Comparison of ENCODE assay signal across 13 cellular contexts in genomic region chr10:100020883-100021248, GRCh38. TPM values are rescaled to one million over a fixed set of nuclear protein-coding genes. Genes with fewer than 3 reads are reported as not detected.
DNase-seq lines count a peak whose midpoint lies in the region; ATAC-seq and FAIRE-seq lines count a peak whose summit lies in the region.
"Had no signal": no experiment of that assay in that cellular context is flagged by ENCODE, and none has a peak within 500 bp of the region (broad histone marks: within the 10 kb centered on the region; RNA-seq: fewer than 3 reads in every experiment).

No MANE protein-coding gene starts in this region.

- H3K9me3 ChIP-seq in GM23248 (ENCODE audit: low read depth): no peaks in the 10 kb centered on the region

- no peak overlapping the region for H3K9ac ChIP-seq in GM23248

- H3K27ac ChIP-seq in GM23248: no peak overlapping the region
- H3K27ac ChIP-seq: C4-2B had no signal

- in situ Hi-C loops in GM23248 (cut with MboI): no loop called here

- no peak overlapping the region for H3K27ac Mint-ChIP-seq in memory B cell

- H3K79me2 ChIP-seq in GM23248 (ENCODE audit: insufficient read depth): no peaks in the 10 kb centered on the region

- DNase-seq in DMS 273 treated with DMSO at 0.1 percent for 48 hours (lab: John Stamatoyannopoulos, UW) (peak; percentile 16), NCI-H510A treated with DMSO at 0.1 percent for 48 hours (lab: John Stamatoyannopoulos, UW) (peak; percentile 82), memory B cell (ENCODE audit: low spot score in 2 of 2) (no peak), mucosa of gallbladder (ENCODE audit: low spot score) (no peak), GM23248 (no peak), HTR-8/SVneo (ENCODE audit: insufficient read length, low spot score) (no peak)
- DNase-seq: activated effector memory CD4-positive, alpha-beta T cell treated with anti-CD3 and anti-CD28 coated beads, Interleukin-2, amount 50 U/mL, for 16 hours; left cardiac atrium; stimulated activated CD8-positive, alpha-beta memory T cell treated with anti-CD3 and anti-CD28 coated beads, Interleukin-4, amount 100 ng/mL, for 48 hours; trophoblast cell had no signal

- peaks cover 7% of the 10 kb centered on the region for H3K4me1 Mint-ChIP-seq in memory B cell

- no peak for FAIRE-seq in HTR-8/SVneo (lab: Jason Lieb, UNC)

- no peaks in the 10 kb centered on the region for H3K9me2 ChIP-seq in GM23248 (ENCODE audit: insufficient read depth)

- ATAC-seq in HG02870 (IDR thresholded peaks at IDR 0.05; ENCODE audit: unreplicated experiment) (peak; percentile 4), memory B cell (ENCODE audit: low read depth) (peak; percentile 36), GM18858 (IDR thresholded peaks at IDR 0.05; ENCODE audit: unreplicated experiment) (no peak)
- ATAC-seq: left cardiac atrium had no signal

- no peak overlapping the region for H3K4me2 ChIP-seq in GM23248 (ENCODE audit: unreplicated experiment)

- no peak overlapping the region for H3K4me3 ChIP-seq in GM23248

- no peaks in the 10 kb centered on the region for H4K20me1 ChIP-seq in GM23248 (ENCODE audit: insufficient read depth)

- H3F3A ChIP-seq in GM23248 (ENCODE audit: insufficient read depth): no peaks in the 10 kb centered on the region

- no peaks in the 10 kb centered on the region for H3K4me1 ChIP-seq in GM23248 (ENCODE audit: insufficient read depth)

- WGBS in GM23248 (ENCODE audit: low coverage in 1 of 2, low lambda C conversion rate in 2 of 2, missing lambda C conversion rate in 2 of 2), 2 experiments: 41 to 44% methylated on average over 9 to 11 of the region's 11 CpGs

- no peaks in the 10 kb centered on the region for H3K27me3 Mint-ChIP-seq in memory B cell

- no peaks in the 10 kb centered on the region for H3K36me3 ChIP-seq in GM23248 (ENCODE audit: low read depth)

- no peaks in the 10 kb centered on the region for H3K36me3 Mint-ChIP-seq in memory B cell

- no peaks in the 10 kb centered on the region for H3K9me3 Mint-ChIP-seq in memory B cell

- no peaks in the 10 kb centered on the region for H3K27me3 ChIP-seq in GM23248 (replicated peaks; ENCODE audit: insufficient read depth)

- H2AFZ ChIP-seq in GM23248: no peak overlapping the region

- H3K4me3 Mint-ChIP-seq in memory B cell: peak overlapping the region; percentile 43

RNA-seq across cellular contexts. Expression of gene DNMBP, which starts 11.1 kb away (rescaled TPM):
- 31.8 TPM for total RNA-seq in mucosa of gallbladder
- total RNA-seq in GM23248 (2014; rRNA removed; shearing (Covaris generic)): 18.5 and 22.4 TPM in 2 replicates
- 12.4 and 12.6 TPM in 2 replicates for polyA plus RNA-seq in GM23248 (2016; fragmentation: Nextera tagmentation; extraction: Ambion mirVana)

Comparison
In these comparisons a context has a peak if more than half of its experiments do, and no peak if none do; other contexts are left out.
1. DNase-seq: peak in DMS 273 treated with DMSO at 0.1 percent for 48 hours (single experiment) and NCI-H510A treated with DMSO at 0.1 percent for 48 hours (single experiment); none in memory B cell (0 of 2), mucosa of gallbladder (single experiment), GM23248 (single experiment) and HTR-8/SVneo (single experiment).